ENCODE assay signal across 21 cellular contexts in genomic region chr9:92384373-92384772, GRCh38. TPM values are rescaled to one million over a fixed set of nuclear protein-coding genes. Genes with fewer than 3 reads are reported as not detected.
DNase-seq lines count a peak whose midpoint lies in the region; ATAC-seq and TF ChIP-seq lines count a peak whose summit lies in the region.
"Had no signal": no experiment of that assay in that cellular context is flagged by ENCODE, and none has a peak within 500 bp of the region (broad histone marks: within the 10 kb centered on the region; RNA-seq: fewer than 3 reads in every experiment).

No MANE protein-coding gene starts in this region.

- no peaks in the 10 kb centered on the region for H4K20me1 ChIP-seq in osteoblast (ENCODE audit: insufficient read depth, low read length)

- peaks cover 21% of the 10 kb centered on the region for H3K4me1 ChIP-seq in osteoblast (ENCODE audit: insufficient read depth, low read length)
- no peaks in the 10 kb centered on the region for H3K4me1 ChIP-seq in CD8-positive, alpha-beta memory T cell (ENCODE audit: insufficient read depth, low read length)

- no peak overlapping the region for H3K4me3 Mint-ChIP-seq in CD8-positive, alpha-beta memory T cell
- H3K4me3 Mint-ChIP-seq: activated naive CD4-positive, alpha-beta T cell treated with anti-CD3 and anti-CD28 coated beads for 36 hours; central memory CD8-positive, alpha-beta T cell; memory B cell had no signal

- ATAC-seq in esophagus mucosa: peak; percentile 53
- ATAC-seq in HG02759 (IDR thresholded peaks at IDR 0.05; ENCODE audit: unreplicated experiment): no peak

- CTCF ChIA-PET in CD8-positive, alpha-beta memory T cell (lab: Charles Lee): no interaction called here

- no peaks in the 10 kb centered on the region for H3K9me3 Mint-ChIP-seq in CD8-positive, alpha-beta memory T cell
- H3K9me3 Mint-ChIP-seq: activated naive CD4-positive, alpha-beta T cell treated with anti-CD3 and anti-CD28 coated beads for 36 hours; central memory CD8-positive, alpha-beta T cell; memory B cell had no signal

- H2AFZ ChIP-seq in osteoblast (ENCODE audit: low read length): no peak overlapping the region

- H3K27me3 ChIP-seq in osteoblast (ENCODE audit: insufficient read depth, low read length): no peaks in the 10 kb centered on the region
- no peaks in the 10 kb centered on the region for H3K27me3 ChIP-seq in CD8-positive, alpha-beta memory T cell (ENCODE audit: insufficient read depth, low read length, poor library complexity, severe bottlenecking)
- H3K27me3 ChIP-seq: neutrophil had no signal

- H3K9me3 ChIP-seq in osteoblast (ENCODE audit: low read depth, low read length): no peaks in the 10 kb centered on the region
- H3K9me3 ChIP-seq in CD8-positive, alpha-beta memory T cell (ENCODE audit: low read length): no peaks in the 10 kb centered on the region
- H3K9me3 ChIP-seq: neutrophil had no signal

- H3K36me3 ChIP-seq in osteoblast (ENCODE audit: insufficient read depth, low read length): no peaks in the 10 kb centered on the region
- no peaks in the 10 kb centered on the region for H3K36me3 ChIP-seq in CD8-positive, alpha-beta memory T cell (ENCODE audit: insufficient read depth, low read length)
- H3K36me3 ChIP-seq: neutrophil had no signal

- DNase-seq in EL (peak; percentile 50), RPMI7951 (ENCODE audit: low read depth) (peak; percentile 8), osteoblast (ENCODE audit: insufficient read length, low spot score, missing footprints) (peak; percentile 74), NCI-H748 (lab: John Stamatoyannopoulos, UW; ENCODE audit: unreplicated experiment) (no peak)
- no peak for DNase-seq in CD8-positive, alpha-beta memory T cell
- DNase-seq in effector CD8-positive, alpha-beta T cell (lab: John Stamatoyannopoulos, UW): no peak
- DNase-seq: activated CD4-positive, CD25-positive, alpha-beta regulatory T cell treated with anti-CD3 and anti-CD28 coated beads, Interleukin-2, amount 50 U/mL, for 72 hours; activated naive CD4-positive, alpha-beta T cell treated with anti-CD3 and anti-CD28 coated beads for 36 hours; AML-193; Kasumi-1; NCI-H1694 treated with DMSO at 0.1 percent for 48 hours; NCI-H69; stimulated activated naive CD4-positive, alpha-beta T cell treated with Interleukin-2 at 50 U/mL for 16 hours had no signal

- no peak overlapping the region for H3K27ac Mint-ChIP-seq in CD8-positive, alpha-beta memory T cell
- H3K27ac Mint-ChIP-seq: activated naive CD4-positive, alpha-beta T cell treated with anti-CD3 and anti-CD28 coated beads for 36 hours; memory B cell had no signal

- no peaks in the 10 kb centered on the region for H3K79me2 ChIP-seq in osteoblast (ENCODE audit: insufficient read depth, low read length)

- H3K4me2 ChIP-seq in osteoblast (ENCODE audit: insufficient read depth, low read length): peak overlapping the region; percentile 38

- peaks cover 4 to 11% (median 5%) of the 10 kb centered on the region in 3 donors for H3K4me1 Mint-ChIP-seq in CD8-positive, alpha-beta memory T cell
- H3K4me1 Mint-ChIP-seq: memory B cell had no signal

- peaks cover 0 to 13% (median 3%) of the 10 kb centered on the region in 3 donors for H3K36me3 Mint-ChIP-seq in CD8-positive, alpha-beta memory T cell

- no peaks in the 10 kb centered on the region for H3K27me3 Mint-ChIP-seq in CD8-positive, alpha-beta memory T cell
- H3K27me3 Mint-ChIP-seq: central memory CD8-positive, alpha-beta T cell; memory B cell had no signal

- POLR2A ChIA-PET in CD8-positive, alpha-beta memory T cell (lab: Charles Lee): no interaction called here

- no peak for TF ChIP-seq CTCF in osteoblast (IDR thresholded peaks at IDR 0.05; ENCODE audit: extremely low read depth, low read depth, low read length)

- H3K27ac ChIP-seq in osteoblast (ENCODE audit: low read depth, low read length): peak overlapping the region; percentile 58
- H3K27ac ChIP-seq in CD8-positive, alpha-beta memory T cell (ENCODE audit: low read depth, low read length): no peak overlapping the region
- H3K27ac ChIP-seq: epithelial cell of prostate, neutrophil had no signal

- H3K4me3 ChIP-seq in osteoblast (ENCODE audit: insufficient read depth, low read length): no peak overlapping the region
- H3K4me3 ChIP-seq in CD8-positive, alpha-beta memory T cell (ENCODE audit: low read length): no peak overlapping the region

RNA-seq across cellular contexts. Expression of gene OGN, which starts 20.0 kb away (rescaled TPM):
- not detected in 2 replicates for total RNA-seq in RPMI7951 (2014; rRNA removed; shearing (Covaris generic))
- total RNA-seq in esophagus mucosa: 0.68 TPM
- total RNA-seq in osteoblast: 0.36 and 0.88 TPM in 2 replicates
- not detected for total RNA-seq in CD8-positive, alpha-beta memory T cell
- polyA plus RNA-seq in CD8-positive, alpha-beta memory T cell: 0.18 TPM
- total RNA-seq: activated naive CD4-positive, alpha-beta T cell treated with anti-CD3 and anti-CD28 coated beads for 36 hours; H1 had no signal
- polyA plus RNA-seq: H1 had no signal

RNA-seq across cellular contexts. Expression of gene OMD, which starts 39.9 kb away (rescaled TPM):
- not detected in 2 replicates for total RNA-seq in RPMI7951 (2014; rRNA removed; shearing (Covaris generic))
- total RNA-seq in esophagus mucosa (0.40 TPM), osteoblast (0.36 and 1.5 TPM in 2 replicates)
- not detected for total RNA-seq in CD8-positive, alpha-beta memory T cell
- not detected for polyA plus RNA-seq in CD8-positive, alpha-beta memory T cell
- total RNA-seq: activated naive CD4-positive, alpha-beta T cell treated with anti-CD3 and anti-CD28 coated beads for 36 hours; H1; T-helper 1 cell treated with Interleukin-12 subunit alpha and Interleukin-12 subunit beta and Interleukin-4 antibody, amounts not matched to agents 30 ng/mL and 1 ng/mL, for 36 hours had no signal
- polyA plus RNA-seq: H1 had no signal

RNA-seq across cellular contexts. Expression of gene CENPP, which starts 58.6 kb away (rescaled TPM):
- 11.2 and 17.8 TPM in 2 replicates for total RNA-seq in RPMI7951 (2014; rRNA removed; shearing (Covaris generic))
- total RNA-seq in esophagus mucosa (8.2 TPM), osteoblast (4.7 and 5.4 TPM in 2 replicates)
- total RNA-seq in CD8-positive, alpha-beta memory T cell: 10 to 100 TPM; 19.5 to 20.9 TPM
- 2.5 TPM for polyA plus RNA-seq in CD8-positive, alpha-beta memory T cell

RNA-seq across cellular contexts. Expression of gene NOL8, which starts 59.2 kb away (rescaled TPM):
- 10.9 and 13.9 TPM in 2 replicates for total RNA-seq in RPMI7951 (2014; rRNA removed; shearing (Covaris generic))
- total RNA-seq in esophagus mucosa (20.8 TPM), osteoblast (28.2 and 32.4 TPM in 2 replicates)
- total RNA-seq in CD8-positive, alpha-beta memory T cell: 10 to 100 TPM; 64.0 to 69.6 TPM
- 37.0 TPM for polyA plus RNA-seq in CD8-positive, alpha-beta memory T cell

Comparison
In these comparisons a context has a peak if more than half of its experiments do, and no peak if none do; other contexts are left out.
1. DNase-seq: peak in EL (single experiment), RPMI7951 (single experiment) and osteoblast (single experiment); none in CD8-positive, alpha-beta memory T cell (0 of 5), effector CD8-positive, alpha-beta T cell (single experiment) and NCI-H748 (single experiment).